ENCODE assay signal across 8 cellular contexts in genomic region chr5:10145922-10146321, GRCh38.
DNase-seq lines count a peak whose midpoint lies in the region; ATAC-seq and TF ChIP-seq lines count a peak whose summit lies in the region.

No MANE protein-coding gene starts in this region.

- TF ChIP-seq CTCF in Caco-2 (IDR thresholded peaks at IDR 0.05; ENCODE audit: insufficient read depth in 1 of 2, low read depth in 1 of 2, low read length in 1 of 2, severe bottlenecking in 1 of 2, unreplicated experiment in 1 of 2) (peak; percentile 38 to 41), SK-N-SH (IDR thresholded peaks at IDR 0.05) (peak; percentile 51)

- 63% methylated on average over 5 of the region's 5 CpGs for WGBS in SK-N-SH (ENCODE audit: low lambda C conversion rate)

- intact Hi-C loops in Caco-2 (cut with micrococcal nuclease; ENCODE audit: unreplicated experiment) = loop anchor here (1.0 to 10.0 kb wide), 6 partner anchors 75 to 989 kb away; no protein-coding TSS in a partner anchor

- no peak for TF ChIP-seq EP300 in SK-N-SH (IDR thresholded peaks at IDR 0.05; ENCODE audit: borderline replicate concordance in 1 of 2, low read depth in 1 of 2, low read length in 1 of 2)

- H3F3A ChIP-seq in SK-N-SH (replicated peaks; ENCODE audit: insufficient read depth) = no peaks in the 10 kb centered on the region

- POLR2A ChIA-PET in Caco-2 (lab: Charles Lee) (no interaction called here), SK-N-SH (lab: Yijun Ruan, JAX) (no interaction called here)

- H3K9ac ChIP-seq in SK-N-SH = no peak overlapping the region

- DNase-seq in Caco-2 = peak in 1 of 2 experiments; percentile 62
- DNase-seq in SK-N-SH = peak; percentile 43
- peak; percentile 41 for DNase-seq in left kidney (ENCODE audit: low read depth, low spot score)
- no peak for DNase-seq in mucosa of gallbladder (ENCODE audit: low spot score)
- DNase-seq in immature natural killer cell = no peak
- DNase-seq in GM19240 (ENCODE audit: insufficient read length, low spot score) = no peak

- H3K4me3 Mint-ChIP-seq in Caco-2 (ENCODE audit: unreplicated experiment) (no peak overlapping the region), immature natural killer cell (no peak overlapping the region)

- H3K4me2 ChIP-seq in SK-N-SH = no peak overlapping the region

- H3K36me3 Mint-ChIP-seq in Caco-2 (ENCODE audit: insufficient read depth, unreplicated experiment) (no peaks in the 10 kb centered on the region), immature natural killer cell (no peaks in the 10 kb centered on the region)

- H3K27ac ChIP-seq in SK-N-SH (ENCODE audit: low read depth in 2 of 2, low read length in 1 of 2) = no peak overlapping the region

- no peaks in the 10 kb centered on the region for H3K9me3 Mint-ChIP-seq in Caco-2 (ENCODE audit: unreplicated experiment)
- H3K9me3 Mint-ChIP-seq in immature natural killer cell = peaks cover 0 to 2% (median 0%) of the 10 kb centered on the region in 6 donors

- peak; percentile 45 for ATAC-seq in HG03565 (IDR thresholded peaks at IDR 0.05; ENCODE audit: unreplicated experiment)
- ATAC-seq in GM18520 (IDR thresholded peaks at IDR 0.05; ENCODE audit: unreplicated experiment) = no peak

- no peak overlapping the region for H2AFZ ChIP-seq in SK-N-SH (ENCODE audit: low read depth)

- H3K36me3 ChIP-seq in Caco-2 (ENCODE audit: control insufficient read depth, insufficient read depth, low read length) (no peaks in the 10 kb centered on the region), SK-N-SH (replicated peaks in 1 of 2; ENCODE audit: control insufficient read depth in 1 of 2, insufficient read depth in 2 of 2, low read length in 1 of 2) (no peaks in the 10 kb centered on the region)

- BruUV-seq in Caco-2 (replicated peaks; lab: Mats Ljungman, UMichigan) = no TSS peak

- CTCF ChIA-PET in Caco-2 (lab: Charles Lee) = no interaction called here
- CTCF ChIA-PET in SK-N-SH (lab: Yijun Ruan, JAX) = interaction anchor here (0.6 to 1.4 kb wide), 7 partner anchors 10 to 983 kb away, joined by 3 to 6 read pairs (median 3); no protein-coding TSS in a partner anchor

- no peaks in the 10 kb centered on the region for H3K79me2 ChIP-seq in SK-N-SH (ENCODE audit: insufficient read depth)

- H3K9me3 ChIP-seq in Caco-2 (no peaks in the 10 kb centered on the region), SK-N-SH (no peaks in the 10 kb centered on the region)

- H3K4me3 ChIP-seq in Caco-2 (ENCODE audit: low read depth, low read length) (no peak overlapping the region), SK-N-SH (ENCODE audit: low read depth in 2 of 2, low read length in 1 of 2) (no peak overlapping the region)

- TF ChIP-seq RAD21 in SK-N-SH (IDR thresholded peaks at IDR 0.05; ENCODE audit: low read length) = peak; percentile 79

- H3K27me3 Mint-ChIP-seq in Caco-2 (ENCODE audit: insufficient read depth, unreplicated experiment) (no peaks in the 10 kb centered on the region), immature natural killer cell (ENCODE audit: low read depth in 3 of 3) (no peaks in the 10 kb centered on the region)

- H4K20me1 ChIP-seq in SK-N-SH (ENCODE audit: insufficient read depth) = no peaks in the 10 kb centered on the region

- H3K4me1 ChIP-seq in Caco-2 (no peaks in the 10 kb centered on the region; the same call in 1 of the 2 replicates), SK-N-SH (ENCODE audit: control insufficient read depth in 1 of 2, insufficient read depth in 2 of 2, low read depth in 1 of 2, low read length in 1 of 2) (no peaks in the 10 kb centered on the region)

- H3K4me1 Mint-ChIP-seq in Caco-2 (ENCODE audit: low read depth, unreplicated experiment) = peaks cover 17% of the 10 kb centered on the region
- no peaks in the 10 kb centered on the region for H3K4me1 Mint-ChIP-seq in immature natural killer cell

- H3K9me2 ChIP-seq in SK-N-SH = no peaks in the 10 kb centered on the region

- H3K27ac Mint-ChIP-seq in Caco-2 (ENCODE audit: unreplicated experiment) = peak overlapping the region; percentile 49
- H3K27ac Mint-ChIP-seq in immature natural killer cell = no peak overlapping the region

- H3K27me3 ChIP-seq in Caco-2 (replicated peaks; ENCODE audit: control insufficient read depth, insufficient read depth, low read length) (no peaks in the 10 kb centered on the region), SK-N-SH (ENCODE audit: insufficient read depth) (no peaks in the 10 kb centered on the region)

TF ChIP-seq in SK-N-SH, 30 proteins besides CTCF, POLR2A, EP300 and RAD21:
- TF ChIP-seq MEF2A (IDR thresholded peaks at IDR 0.05; ENCODE audit: borderline replicate concordance, low read depth) (no peak), TAF1 (IDR thresholded peaks at IDR 0.05; ENCODE audit: borderline replicate concordance, low read depth, low read length) (no peak), SMC3 (IDR thresholded peaks at IDR 0.05; ENCODE audit: low read depth, low read length) (peak; percentile 51)

Comparison
In these comparisons a context has a peak if more than half of its experiments do, and no peak if none do; other contexts are left out.
1. DNase-seq: peak in SK-N-SH (single experiment) and left kidney (single experiment); none in mucosa of gallbladder (single experiment), immature natural killer cell (0 of 3) and GM19240 (single experiment).